1 cellular context compared by ENCODE assay signal in genomic region chr7:74272305-74273038, GRCh38.
A peak's percentile ranks its signal among the peaks of the same experiment; 100 is the strongest.
TF ChIP-seq lines count a peak whose summit lies in the region.

No MANE protein-coding gene starts in this region.

TF ChIP-seq in K562, 482 proteins besides CTCF, POLR2A, EP300 and RAD21 (continued from another document and continues in another):
- TF ChIP-seq ZBTB26 (CRISPR knock-in tag; IDR thresholded peaks at IDR 0.05), result no peak
- peak; percentile 76; the same call in 1 of the 2 replicates for TF ChIP-seq GATAD2A (IDR thresholded peaks at IDR 0.05)
- peak; percentile 29; the same call in 1 of the 2 replicates for TF ChIP-seq MBD2 (IDR thresholded peaks at IDR 0.05; ENCODE audit: borderline replicate concordance, low read depth)
- TF ChIP-seq ZNF695 (CRISPR knock-in tag; IDR thresholded peaks at IDR 0.05), result 0 out of 2 replicates have a peak, but pooled peaks have one; percentile 1
- peak; percentile 75 for TF ChIP-seq ZNF592 (IDR thresholded peaks at IDR 0.05)
- TF ChIP-seq RB1 (IDR thresholded peaks at IDR 0.05; ENCODE audit: low read depth), result peak; percentile 32; the same call in 1 of the 2 replicates
- TF ChIP-seq SMARCB1 (IDR thresholded peaks at IDR 0.05; ENCODE audit: insufficient read length, low read depth), result no peak
- TF ChIP-seq POLR2G (IDR thresholded peaks at IDR 0.05; ENCODE audit: low read depth, low read length), result peak; percentile 57; the same call in 1 of the 2 replicates
- peak; percentile 56; the same call in 1 of the 2 replicates for TF ChIP-seq NCOA1 (IDR thresholded peaks at IDR 0.05; ENCODE audit: low read depth)
- peak; percentile 47; the same call in 1 of the 2 replicates for TF ChIP-seq POLR2AphosphoS5 (IDR thresholded peaks at IDR 0.05; ENCODE audit: control insufficient read depth, insufficient read depth, low read depth, low read length)
- 0 out of 4 replicates have a peak, but pooled peaks of 1 of the 2 experiments have one; percentile 48 for TF ChIP-seq TEAD1 (CRISPR knock-in tag; IDR thresholded peaks at IDR 0.05)
- peak; percentile 90 for TF ChIP-seq JUND (IDR thresholded peaks at IDR 0.05; ENCODE audit: borderline replicate concordance, low read depth, low read length)
- TF ChIP-seq JUND (tag; IDR thresholded peaks at IDR 0.05; ENCODE audit: borderline replicate concordance, low read depth, low read length), result peak; percentile 53; the same call in 1 of the 3 replicates
- no peak for TF ChIP-seq NR2F6 (CRISPR knock-in tag; IDR thresholded peaks at IDR 0.05)
- TF ChIP-seq NBN (IDR thresholded peaks at IDR 0.05; ENCODE audit: low read depth), result 0 out of 2 replicates have a peak, but pooled peaks have one; percentile 49
- TF ChIP-seq PHF8 (IDR thresholded peaks at IDR 0.05; ENCODE audit: borderline replicate concordance, low read length), result peak; percentile 19; the same call in 1 of the 2 replicates
- no peak for TF ChIP-seq ZNF699 (CRISPR knock-in tag; IDR thresholded peaks at IDR 0.05; ENCODE audit: insufficient replicate concordance)
- TF ChIP-seq SMARCA4 (IDR thresholded peaks at IDR 0.05), result peak; percentile 66
- TF ChIP-seq ZNF398 (CRISPR knock-in tag; IDR thresholded peaks at IDR 0.05), result no peak
- TF ChIP-seq THRAP3 (IDR thresholded peaks at IDR 0.05; ENCODE audit: borderline replicate concordance), result no peak
- TF ChIP-seq TRIM28 (IDR thresholded peaks at IDR 0.05), result 0 out of 2 replicates have a peak, but pooled peaks have one; percentile 23
- TF ChIP-seq ETV6 (IDR thresholded peaks at IDR 0.05; ENCODE audit: borderline replicate concordance in 1 of 2, low read depth in 2 of 2, low read length in 1 of 2), result peak in 1 of 2 experiments; percentile 17; a peak in 1 of 4 replicates
- no peak for TF ChIP-seq ETV6 (CRISPR knock-in tag; IDR thresholded peaks at IDR 0.05; ENCODE audit: borderline replicate concordance)
- TF ChIP-seq CBFA2T3 (IDR thresholded peaks at IDR 0.05), result peak; percentile 59
- 0 out of 2 replicates have a peak, but pooled peaks have one; percentile 70 for TF ChIP-seq ZNF175 (CRISPR knock-in tag; IDR thresholded peaks at IDR 0.05; ENCODE audit: low read depth)
- TF ChIP-seq ZNF77 (CRISPR knock-in tag; IDR thresholded peaks at IDR 0.05), result no peak
- TF ChIP-seq DMBX1 (CRISPR knock-in tag; IDR thresholded peaks at IDR 0.05; ENCODE audit: borderline replicate concordance), result 0 out of 2 replicates have a peak, but pooled peaks have one; percentile 29
- 0 out of 2 replicates have a peak, but pooled peaks have one; percentile 31 for TF ChIP-seq NR2C2 (CRISPR knock-in tag; IDR thresholded peaks at IDR 0.05)
- no peak for TF ChIP-seq NR2C2 (tag; IDR thresholded peaks at IDR 0.05)
- TF ChIP-seq ZNF395 (CRISPR knock-in tag; IDR thresholded peaks at IDR 0.05), result peak; percentile 64
- peak; percentile 70 for TF ChIP-seq FOSL1 (tag; conservative IDR thresholded peaks at IDR 0.05)
- peak; percentile 61; the same call in 1 of the 2 replicates for TF ChIP-seq SMAD4 (CRISPR knock-in tag; conservative IDR thresholded peaks at IDR 0.05)
- TF ChIP-seq PRDM10 (IDR thresholded peaks at IDR 0.05; ENCODE audit: partially characterized antibody), result peak; percentile 64
- peak; percentile 66; the same call in 1 of the 2 replicates for TF ChIP-seq JUN (IDR thresholded peaks at IDR 0.05; ENCODE audit: borderline replicate concordance, low read depth, low read length)
- no peak for TF ChIP-seq JUN (CRISPR knock-in tag; IDR thresholded peaks at IDR 0.05; ENCODE audit: borderline replicate concordance)
- no peak for TF ChIP-seq EWSR1 (IDR thresholded peaks at IDR 0.05; ENCODE audit: borderline replicate concordance, low read depth, partially characterized antibody)
- TF ChIP-seq SOX6 (IDR thresholded peaks at IDR 0.05), result peak; percentile 16; the same call in 1 of the 2 replicates
- TF ChIP-seq CBFA2T2 (conservative IDR thresholded peaks at IDR 0.05), result 0 out of 2 replicates have a peak, but pooled peaks have one; percentile 23
- TF ChIP-seq ETV5 (CRISPR knock-in tag; IDR thresholded peaks at IDR 0.05; ENCODE audit: low read depth), result peak; percentile 90
- 0 out of 2 replicates have a peak, but pooled peaks have one; percentile 13 for TF ChIP-seq HMBOX1 (IDR thresholded peaks at IDR 0.05)
- TF ChIP-seq ZNF830 (CRISPR knock-in tag; IDR thresholded peaks at IDR 0.05), result 0 out of 2 replicates have a peak, but pooled peaks have one; percentile 4
- TF ChIP-seq MAZ (CRISPR knock-in tag; conservative IDR thresholded peaks at IDR 0.05 in 1 of 2, IDR thresholded peaks at IDR 0.05 in 1 of 2), result peak in 1 of 2 experiments; percentile 79; a peak in 2 of 4 replicates
- peak; percentile 65 for TF ChIP-seq RBFOX2 (IDR thresholded peaks at IDR 0.05; ENCODE audit: low read depth, low read length)
- TF ChIP-seq ZNF311 (CRISPR knock-in tag; IDR thresholded peaks at IDR 0.05), result no peak
- TF ChIP-seq ETV1 (tag; conservative IDR thresholded peaks at IDR 0.05; ENCODE audit: low read depth), result peak; percentile 36; the same call in 1 of the 2 replicates
- TF ChIP-seq DPF2 (IDR thresholded peaks at IDR 0.05), result peak; percentile 75
- TF ChIP-seq NFRKB (IDR thresholded peaks at IDR 0.05; ENCODE audit: low read depth), result peak; percentile 83
- peak; percentile 22; the same call in 1 of the 2 replicates for TF ChIP-seq L3MBTL2 (IDR thresholded peaks at IDR 0.05)
- TF ChIP-seq CTCFL (IDR thresholded peaks at IDR 0.05; ENCODE audit: borderline replicate concordance, insufficient read depth, low read depth, low read length, poor library complexity, severe bottlenecking), result no peak
- peak; percentile 85 for TF ChIP-seq ZNF589 (CRISPR knock-in tag; IDR thresholded peaks at IDR 0.05; ENCODE audit: low read depth)
- TF ChIP-seq FOXP1 (CRISPR knock-in tag; IDR thresholded peaks at IDR 0.05), result 0 out of 2 replicates have a peak, but pooled peaks have one; percentile 32
